15 cellular contexts compared by ENCODE assay signal in the genomic region with DNA sequence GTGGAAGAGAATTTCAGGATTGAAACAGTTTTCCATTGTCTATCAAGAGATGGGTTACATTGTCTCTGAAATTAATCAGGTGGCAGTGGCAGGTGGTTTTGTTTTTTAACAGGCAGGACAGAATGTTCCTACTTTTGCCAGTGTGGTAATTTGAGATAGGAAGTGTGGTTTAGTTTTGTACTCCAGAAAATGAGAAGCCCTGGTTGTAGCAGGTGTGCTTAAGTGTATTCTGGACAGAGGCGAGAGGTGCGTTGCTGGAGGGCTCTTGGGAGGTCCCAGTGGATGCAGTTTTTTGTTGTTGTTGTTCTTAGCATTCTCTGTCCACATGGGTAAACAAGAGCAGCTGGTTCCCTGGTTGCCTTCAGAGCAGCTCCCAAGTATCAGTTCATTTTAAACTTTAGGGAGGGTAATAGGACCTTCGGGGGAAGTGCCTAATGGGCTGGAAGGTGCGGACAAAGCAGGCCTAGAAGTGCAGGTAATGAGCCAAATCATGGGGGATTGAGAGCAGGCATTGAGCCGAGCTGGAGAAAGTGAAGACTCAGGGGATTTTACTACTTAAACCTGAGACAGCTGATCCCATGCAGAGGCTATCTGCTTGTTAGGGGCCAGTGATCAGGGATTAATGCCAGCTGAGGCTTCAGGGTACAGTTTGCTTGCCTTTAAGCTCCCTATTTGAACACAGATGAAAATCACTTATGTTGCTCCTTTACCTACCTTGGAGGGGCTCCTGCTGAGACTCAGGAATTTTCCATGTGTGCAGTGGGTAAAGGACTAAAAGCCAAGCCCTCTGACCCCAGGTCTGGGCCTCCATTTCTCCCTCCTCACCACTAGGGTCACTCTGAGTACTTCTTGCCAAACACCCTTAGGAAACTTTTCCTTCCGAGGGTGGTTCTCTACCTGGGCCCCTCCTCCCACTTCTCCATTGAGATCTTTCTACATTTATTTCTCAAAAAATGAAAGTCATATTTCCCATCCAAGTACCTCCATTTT. TPM values are rescaled to one million over a fixed set of nuclear protein-coding genes. Genes with fewer than 3 reads are reported as not detected.
A peak's percentile ranks its signal among the peaks of the same experiment; 100 is the strongest.
DNase-seq lines count a peak whose midpoint lies in the region; TF ChIP-seq lines count a peak whose summit lies in the region.
"Had no signal": no experiment of that assay in that cellular context is flagged by ENCODE, and none has a peak within 500 bp of the region (broad histone marks: within the 10 kb centered on the region; RNA-seq: fewer than 3 reads in every experiment).

No MANE protein-coding gene starts in this region.

- H3K4me1 ChIP-seq in breast epithelium = no peaks in the 10 kb centered on the region

- H3K9me3 Mint-ChIP-seq in progenitor cell of endocrine pancreas (ENCODE audit: low read depth) = no peaks in the 10 kb centered on the region
- H3K9me3 Mint-ChIP-seq: CD8-positive, alpha-beta memory T cell had no signal

- H3K27me3 Mint-ChIP-seq in progenitor cell of endocrine pancreas = peaks cover 6% of the 10 kb centered on the region

- peak; percentile 91 to 94 for DNase-seq in NCI-H187 (lab: John Stamatoyannopoulos, UW)
- no peak for DNase-seq in breast epithelium (ENCODE audit: low spot score in 2 of 2)
- no peak for DNase-seq in progenitor cell of endocrine pancreas (ENCODE audit: low spot score, unreplicated experiment)
- no peak for DNase-seq in posterior vena cava (ENCODE audit: low spot score)
- DNase-seq in NCI-H2081 treated with DMSO at 0.1 percent for 48 hours (lab: John Stamatoyannopoulos, UW) = no peak
- no peak for DNase-seq in DMS 273 (lab: John Stamatoyannopoulos, UW; ENCODE audit: unreplicated experiment)
- DNase-seq in mucosa of gallbladder (ENCODE audit: low spot score) = no peak
- DNase-seq: activated CD4-positive, CD25-positive, alpha-beta regulatory T cell treated with anti-CD3 and anti-CD28 coated beads, Interleukin-2, amount 50 U/mL, for 72 hours; CD8-positive, alpha-beta memory T cell; KG1; mesenchymal stem cell had no signal

- no peak overlapping the region for H3K4me3 ChIP-seq in breast epithelium

- H3K4me1 Mint-ChIP-seq in progenitor cell of endocrine pancreas (ENCODE audit: low read depth) = no peaks in the 10 kb centered on the region

- no peaks in the 10 kb centered on the region for H3K9me3 ChIP-seq in breast epithelium

- H3K27ac ChIP-seq in breast epithelium = peak overlapping the region; percentile 70 to 72

- H3K36me3 Mint-ChIP-seq in progenitor cell of endocrine pancreas (ENCODE audit: insufficient read depth) = peaks cover 7% of the 10 kb centered on the region

- no peak overlapping the region for H3K4me3 Mint-ChIP-seq in progenitor cell of endocrine pancreas (ENCODE audit: low read depth)
- H3K4me3 Mint-ChIP-seq: CD8-positive, alpha-beta memory T cell had no signal

- no peaks in the 10 kb centered on the region for H3K36me3 ChIP-seq in breast epithelium

- H3K27ac Mint-ChIP-seq in progenitor cell of endocrine pancreas = no peak overlapping the region

- no peak for TF ChIP-seq POLR2A in breast epithelium (IDR thresholded peaks at IDR 0.05)

- intact Hi-C loops in breast epithelium (cut with DNase I; ENCODE audit: low total_unique reads) (no loop called here), posterior vena cava (cut with DNase I) (loop anchor here (5.0 to 10.0 kb wide), 2 partner anchors 766 to 1082 kb away; no protein-coding TSS in a partner anchor)

- no peaks in the 10 kb centered on the region for H3K27me3 ChIP-seq in breast epithelium

- TF ChIP-seq CTCF in GM12872 (IDR thresholded peaks at IDR 0.05; ENCODE audit: insufficient read depth, low read depth, low read length) (peak; percentile 31; the same call in 2 of the 3 replicates), breast epithelium (IDR thresholded peaks at IDR 0.05) (no peak), progenitor cell of endocrine pancreas (IDR thresholded peaks at IDR 0.05; ENCODE audit: unreplicated experiment) (peak; percentile 42)

RNA-seq across cellular contexts. Expression of a gene that starts 6.1 kb away (rescaled TPM):
- 10 to 100 TPM in 1 of 3 donors, 1 to 10 TPM in 2; 7.5 to 13.2 (median 8.2) TPM for total RNA-seq in breast epithelium
- total RNA-seq in progenitor cell of endocrine pancreas = 9.6 and 10.6 TPM in 2 replicates
- total RNA-seq in posterior vena cava = 10 to 100 TPM; 10.2 to 13.0 TPM
- total RNA-seq in mucosa of gallbladder = 17.9 TPM

RNA-seq across cellular contexts. Expression of a gene that starts 8.2 kb away (rescaled TPM):
- total RNA-seq in breast epithelium (10 to 100 TPM in 1 of 3 donors, 1 to 10 TPM in 2; 6.9 to 13.3 (median 9.2) TPM), progenitor cell of endocrine pancreas (8.7 and 8.8 TPM in 2 replicates), posterior vena cava (1 to 10 TPM; 6.6 to 7.0 TPM), mucosa of gallbladder (4.5 TPM)

RNA-seq across cellular contexts. Expression of a gene that starts 26.6 kb away (rescaled TPM):
- 10 to 100 TPM in 1 of 3 donors, 1 to 10 TPM in 1, under 1 TPM in 1; under 0.01 to 22.2 (median 5.6) TPM for total RNA-seq in breast epithelium
- total RNA-seq in progenitor cell of endocrine pancreas = 31.3 and 31.9 TPM in 2 replicates
- not detected for total RNA-seq in posterior vena cava
- total RNA-seq in mucosa of gallbladder = 45.1 TPM
- total RNA-seq: CD8-positive, alpha-beta memory T cell; fibroblast of villous mesenchyme had no signal

RNA-seq across cellular contexts. Expression of a gene that starts 29.5 kb away (rescaled TPM):
- total RNA-seq in breast epithelium (1 to 10 TPM in 1 of 3 donors, under 1 TPM in 2; 0.80 to 3.1 (median 0.98) TPM), progenitor cell of endocrine pancreas (not detected in 2 replicates), posterior vena cava (1 to 10 TPM in 1 of 2 donors, under 1 TPM in 1; 0.43 to 3.3 TPM), mucosa of gallbladder (4.1 TPM)
- total RNA-seq: chondrocyte, fibroblast of villous mesenchyme, RPMI7951 had no signal

RNA-seq across cellular contexts. Expression of a gene that starts 44.9 kb away (rescaled TPM):
- total RNA-seq in breast epithelium = 1 to 10 TPM in 2 of 3 donors, not detected in 1; 6.4 to 7.5 TPM
- not detected in 2 replicates for total RNA-seq in progenitor cell of endocrine pancreas
- total RNA-seq in posterior vena cava = under 1 TPM in 1 of 2 donors, not detected in 1; 0.37 TPM
- 2.3 TPM for total RNA-seq in mucosa of gallbladder
- total RNA-seq: CD8-positive, alpha-beta memory T cell; chondrocyte; fibroblast of villous mesenchyme; RPMI7951 had no signal

Comparison
In these comparisons a context has a peak if more than half of its experiments do, and no peak if none do; other contexts are left out.
1. CTCF ChIP-seq: peak in GM12872 (single experiment) and progenitor cell of endocrine pancreas (single experiment); none in breast epithelium (0 of 3).
2. DNase-seq: peak in NCI-H187 (2 of 2); none in breast epithelium (0 of 2), progenitor cell of endocrine pancreas (single experiment), posterior vena cava (single experiment), NCI-H2081 treated with DMSO at 0.1 percent for 48 hours (single experiment), DMS 273 (single experiment) and mucosa of gallbladder (single experiment).